ENCODE assay signal across 15 cellular contexts in genomic region chr20:18737140-18737539, GRCh38.
DNase-seq lines count a peak whose midpoint lies in the region; ATAC-seq and TF ChIP-seq lines count a peak whose summit lies in the region.
"Had no signal": no experiment of that assay in that cellular context is flagged by ENCODE, and none has a peak within 500 bp of the region (broad histone marks: within the 10 kb centered on the region; RNA-seq: fewer than 3 reads in every experiment).

No MANE protein-coding gene starts in this region.

- H3K4me3 Mint-ChIP-seq in CD8-positive, alpha-beta memory T cell: no peak overlapping the region
- H3K4me3 Mint-ChIP-seq in endodermal cell: no peak overlapping the region
- no peak overlapping the region for H3K4me3 Mint-ChIP-seq in type B pancreatic cell
- H3K4me3 Mint-ChIP-seq: GM23338 had no signal

- H3K27me3 ChIP-seq in CD8-positive, alpha-beta memory T cell (ENCODE audit: insufficient read depth, low read length, poor library complexity, severe bottlenecking): no peaks in the 10 kb centered on the region
- no peaks in the 10 kb centered on the region for H3K27me3 ChIP-seq in endodermal cell (ENCODE audit: control insufficient read depth, insufficient read depth, low read length, poor library complexity, severe bottlenecking)

- 0 out of 2 replicates have a peak, but pooled peaks have one; percentile 19 for TF ChIP-seq CTCF in GM12875 (IDR thresholded peaks at IDR 0.05; ENCODE audit: borderline replicate concordance, insufficient read depth, low read depth, low read length)
- peak; percentile 19 for TF ChIP-seq CTCF in endodermal cell (conservative IDR thresholded peaks at IDR 0.05)
- TF ChIP-seq CTCF in type B pancreatic cell (conservative IDR thresholded peaks at IDR 0.05): peak; percentile 23

- H3K36me3 ChIP-seq in CD8-positive, alpha-beta memory T cell (ENCODE audit: insufficient read depth, low read length): no peaks in the 10 kb centered on the region
- no peaks in the 10 kb centered on the region for H3K36me3 ChIP-seq in endodermal cell (ENCODE audit: control insufficient read depth, insufficient read depth, low read length)

- H3K4me1 ChIP-seq in CD8-positive, alpha-beta memory T cell (ENCODE audit: insufficient read depth, low read length): peaks cover 18% of the 10 kb centered on the region
- H3K4me1 ChIP-seq in endodermal cell (ENCODE audit: control insufficient read depth, insufficient read depth, low read length): no peaks in the 10 kb centered on the region

- no peaks in the 10 kb centered on the region for H3K9me3 Mint-ChIP-seq in CD8-positive, alpha-beta memory T cell
- no peaks in the 10 kb centered on the region for H3K9me3 Mint-ChIP-seq in endodermal cell
- no peaks in the 10 kb centered on the region for H3K9me3 Mint-ChIP-seq in type B pancreatic cell
- H3K9me3 Mint-ChIP-seq: GM23338 had no signal

- ATAC-seq in HG03025 (IDR thresholded peaks at IDR 0.05; ENCODE audit: low FRiP score, unreplicated experiment) (no peak), HG03439 (IDR thresholded peaks at IDR 0.05; ENCODE audit: unreplicated experiment) (no peak)
- ATAC-seq: GM23338 had no signal

- no peak for DNase-seq in CD8-positive, alpha-beta memory T cell
- no peak for DNase-seq in endodermal cell
- no peak for DNase-seq in type B pancreatic cell (ENCODE audit: extremely low spot score, unreplicated experiment)
- no peak for DNase-seq in NCI-H69 (lab: John Stamatoyannopoulos, UW)
- DNase-seq: DMS79, NCI-H1436 treated with DMSO at 0.1 percent for 48 hours, NCI-H2081, NCI-H774, RPMI8226, SIG-M5 had no signal

- H3K27me3 Mint-ChIP-seq in CD8-positive, alpha-beta memory T cell: peaks cover 0 to 2% of the 10 kb centered on the region in 2 donors
- H3K27me3 Mint-ChIP-seq in endodermal cell (ENCODE audit: insufficient read depth) (no peaks in the 10 kb centered on the region), type B pancreatic cell (no peaks in the 10 kb centered on the region)

- no peak overlapping the region for H3K9ac ChIP-seq in endodermal cell (ENCODE audit: extremely low read depth, low read length, poor library complexity, severe bottlenecking)
- H3K9ac ChIP-seq: KMS-11 had no signal

- peaks cover 30 to 51% (median 50%) of the 10 kb centered on the region in 3 donors for H3K4me1 Mint-ChIP-seq in CD8-positive, alpha-beta memory T cell
- peaks cover 10% of the 10 kb centered on the region for H3K4me1 Mint-ChIP-seq in endodermal cell
- H3K4me1 Mint-ChIP-seq in type B pancreatic cell (ENCODE audit: unreplicated experiment): peaks cover 26% of the 10 kb centered on the region

- WGBS in endodermal cell (ENCODE audit: insufficient coverage in 1 of 2, insufficient read length in 1 of 2), 2 experiments: 83 to 94% methylated on average over 1 to 4 of the region's 4 CpGs

- no peak overlapping the region for H3K4me3 ChIP-seq in CD8-positive, alpha-beta memory T cell (ENCODE audit: low read length)
- no peak overlapping the region for H3K4me3 ChIP-seq in GM12875 (ENCODE audit: low read depth, low read length)
- H3K4me3 ChIP-seq in endodermal cell (ENCODE audit: low read length): no peak overlapping the region
- H3K4me3 ChIP-seq: GM23338 had no signal

- CTCF ChIA-PET in CD8-positive, alpha-beta memory T cell (lab: Charles Lee): no interaction called here

- POLR2A ChIA-PET in CD8-positive, alpha-beta memory T cell (lab: Charles Lee): no interaction called here

- H3K27ac Mint-ChIP-seq in CD8-positive, alpha-beta memory T cell: peak overlapping the region; percentile 5 to 92 (median 74)
- H3K27ac Mint-ChIP-seq in endodermal cell: no peak overlapping the region
- no peak overlapping the region for H3K27ac Mint-ChIP-seq in type B pancreatic cell
- H3K27ac Mint-ChIP-seq: GM23338 had no signal

- H3K27ac ChIP-seq in CD8-positive, alpha-beta memory T cell (ENCODE audit: low read depth, low read length): no peak overlapping the region
- no peak overlapping the region for H3K27ac ChIP-seq in endodermal cell (ENCODE audit: low read depth, low read length)
- H3K27ac ChIP-seq: KMS-11 had no signal

- H3K9me3 ChIP-seq in CD8-positive, alpha-beta memory T cell (ENCODE audit: low read length): no peaks in the 10 kb centered on the region
- no peaks in the 10 kb centered on the region for H3K9me3 ChIP-seq in endodermal cell (ENCODE audit: control insufficient read depth, low read length)

- peaks cover 0 to 8% (median 8%) of the 10 kb centered on the region in 3 donors for H3K36me3 Mint-ChIP-seq in CD8-positive, alpha-beta memory T cell
- H3K36me3 Mint-ChIP-seq in endodermal cell (ENCODE audit: low read depth) (no peaks in the 10 kb centered on the region), type B pancreatic cell (no peaks in the 10 kb centered on the region)

Comparison
In these comparisons a context has a peak if more than half of its experiments do, and no peak if none do; other contexts are left out.
1. H3K27ac Mint-ChIP-seq: peak in CD8-positive, alpha-beta memory T cell (8 of 8); none in endodermal cell (single experiment) and type B pancreatic cell (single experiment).
2. Peak in every context shown above with its lines, with median percentiles within 50 percentile points of each other: CTCF ChIP-seq.